Comparison of ENCODE assay signal across 9 cellular contexts in genomic region chr14:22994762-22995275, GRCh38. TPM values are rescaled to one million over a fixed set of nuclear protein-coding genes. Genes with fewer than 3 reads are reported as not detected.
DNase-seq lines count a peak whose midpoint lies in the region; ATAC-seq, FAIRE-seq and TF ChIP-seq lines count a peak whose summit lies in the region.
"Had no signal": no experiment of that assay in that cellular context is flagged by ENCODE, and none has a peak within 500 bp of the region (broad histone marks: within the 10 kb centered on the region; RNA-seq: fewer than 3 reads in every experiment).

No MANE protein-coding gene starts in this region.

- no peak overlapping the region for H3K4me2 ChIP-seq in H9 (ENCODE audit: insufficient read depth, insufficient read length, low read length)

- no peaks in the 10 kb centered on the region for H3K79me2 ChIP-seq in H9 (ENCODE audit: insufficient read depth, low read length)

- FAIRE-seq in small intestine (lab: Jason Lieb, UNC) = no peak

- peaks cover 7 to 8% of the 10 kb centered on the region in 2 experiments for H3K4me1 Mint-ChIP-seq in H9

- H3K4me3 ChIP-seq in SJCRH30 (no peak overlapping the region), small intestine (ENCODE audit: low read depth in 1 of 2, low read length in 2 of 2) (no peak overlapping the region)

- H2BK120ac ChIP-seq in H9 (ENCODE audit: low read depth, low read length, poor library complexity, severe bottlenecking) = no peak overlapping the region

- no peak overlapping the region for H2AK5ac ChIP-seq in H9 (ENCODE audit: insufficient read length, low read length)

- no peak overlapping the region for H2BK5ac ChIP-seq in H9 (ENCODE audit: insufficient read length, low read length)

- DNase-seq in AML-193 (lab: John Stamatoyannopoulos, UW) (peak; percentile 8 to 20), H9 (peak; percentile 52), SJCRH30 (peak; percentile 52 to 75), dermis blood vessel endothelial cell (peak; percentile 69), midbrain (lab: John Stamatoyannopoulos, UW) (peak; percentile 27), COLO668 (lab: John Stamatoyannopoulos, UW; ENCODE audit: unreplicated experiment) (no peak), small intestine (no peak)

- H2BK12ac ChIP-seq in H9 (ENCODE audit: insufficient read length, low read depth, low read length) = no peak overlapping the region

- H3K36me3 Mint-ChIP-seq in H9 (ENCODE audit: insufficient read depth in 1 of 3, low read depth in 3 of 3) = peaks cover 0 to 3% (median 0%) of the 10 kb centered on the region in 3 experiments; a peak in 1 of 7 replicates

- peak; percentile 68 for TF ChIP-seq CTCF in H9 (conservative IDR thresholded peaks at IDR 0.05)

- H3K23ac ChIP-seq in H9 (ENCODE audit: insufficient read length, low read depth, low read length) = no peak overlapping the region

- H4K20me1 ChIP-seq in H9 (ENCODE audit: control insufficient read depth, insufficient read depth, insufficient read length) = no peaks in the 10 kb centered on the region

- H2AFZ ChIP-seq in H9 (ENCODE audit: low read length) = peak overlapping the region; percentile 51

- no CpG with 5 or more reads among the region's 4 CpGs for WGBS in H9 (ENCODE audit: extremely low coverage, insufficient read length, low lambda C conversion rate)
- WGBS in small intestine, 3 donors = 16 to 23% (median 23%) methylated on average over 4 of the region's 4 CpGs

- no peaks in the 10 kb centered on the region for H3K36me3 ChIP-seq in SJCRH30
- H3K36me3 ChIP-seq in small intestine (ENCODE audit: control insufficient read depth in 2 of 2, insufficient read depth in 2 of 2, low read length in 2 of 2) = no peaks in the 10 kb centered on the region

- H3K9me3 ChIP-seq in H9 (ENCODE audit: control insufficient read depth, low read depth, low read length) = no peaks in the 10 kb centered on the region
- H3K9me3 ChIP-seq in SJCRH30 (replicated peaks) = no peaks in the 10 kb centered on the region
- H3K9me3 ChIP-seq in small intestine (ENCODE audit: control insufficient read depth, low read depth) = no peaks in the 10 kb centered on the region

- ATAC-seq in HG02759 (IDR thresholded peaks at IDR 0.05; ENCODE audit: unreplicated experiment) = no peak

- peak overlapping the region in 2 of 3 experiments; percentile 93; a peak in 5 of 7 replicates for H3K27ac Mint-ChIP-seq in H9
- H3K27ac Mint-ChIP-seq: dendritic cell treated with granulocyte-macrophage colony-stimulating factor and Interleukin-4, amounts not matched to agents 40 ng/mL and 50 ng/mL, for 4 days had no signal

- no peak overlapping the region for H3K56ac ChIP-seq in H9 (ENCODE audit: insufficient read length, low read depth, low read length)

- no peak overlapping the region for H3K27ac ChIP-seq in H9 (ENCODE audit: insufficient read length, low read depth, low read length)
- H3K27ac ChIP-seq in SJCRH30 = no peak overlapping the region
- no peak overlapping the region for H3K27ac ChIP-seq in small intestine (ENCODE audit: low read depth in 1 of 2, low read length in 1 of 2)

- no peak overlapping the region for H4K5ac ChIP-seq in H9 (ENCODE audit: insufficient read length, low read depth, low read length)

- no peak overlapping the region for H2BK20ac ChIP-seq in H9 (ENCODE audit: low read depth, low read length, poor library complexity, severe bottlenecking)

- no peak overlapping the region for H3T11ph ChIP-seq in H9 (ENCODE audit: low read length)

- H3K27me3 ChIP-seq in H9 (ENCODE audit: insufficient read depth, low read length) (no peaks in the 10 kb centered on the region), SJCRH30 (no peaks in the 10 kb centered on the region), small intestine (ENCODE audit: control insufficient read depth in 2 of 2, insufficient read depth in 2 of 2, low read length in 2 of 2) (no peaks in the 10 kb centered on the region)

- H3K14ac ChIP-seq in H9 (ENCODE audit: insufficient read depth, low read length) = no peak overlapping the region

- no peak overlapping the region for H3K9ac ChIP-seq in H9 (ENCODE audit: extremely low read depth, insufficient read length, low read length)

- H3K18ac ChIP-seq in H9 (ENCODE audit: insufficient read length, low read depth, low read length) = no peak overlapping the region

- H3K4ac ChIP-seq in H9 (ENCODE audit: low read depth, low read length) = no peak overlapping the region

- H3K27me3 Mint-ChIP-seq in H9 (ENCODE audit: low read depth) = no peaks in the 10 kb centered on the region
- H3K27me3 Mint-ChIP-seq: dendritic cell treated with granulocyte-macrophage colony-stimulating factor and Interleukin-4, amounts not matched to agents 40 ng/mL and 50 ng/mL, for 4 days had no signal

- no peaks in the 10 kb centered on the region for H3K9me3 Mint-ChIP-seq in H9
- H3K9me3 Mint-ChIP-seq: dendritic cell treated with granulocyte-macrophage colony-stimulating factor and Interleukin-4, amounts not matched to agents 40 ng/mL and 50 ng/mL, for 4 days had no signal

- H4K8ac ChIP-seq in H9 (replicated peaks; ENCODE audit: insufficient read length, low read depth, low read length) = no peak overlapping the region

- H4K91ac ChIP-seq in H9 (ENCODE audit: insufficient read length, low read depth, low read length) = no peak overlapping the region

- H2BK15ac ChIP-seq in H9 (ENCODE audit: low read depth, low read length) = no peak overlapping the region

- peaks cover 5% of the 10 kb centered on the region; the same call in 1 of the 2 replicates for H3K4me1 ChIP-seq in H9 (ENCODE audit: insufficient read depth, low read length)
- H3K4me1 ChIP-seq in SJCRH30 = peaks cover 31% of the 10 kb centered on the region
- H3K4me1 ChIP-seq in small intestine (ENCODE audit: control insufficient read depth in 2 of 2, insufficient read depth in 1 of 2, low read depth in 1 of 2, low read length in 1 of 2) = no peaks in the 10 kb centered on the region

- no peak overlapping the region for H3K4me3 Mint-ChIP-seq in H9
- H3K4me3 Mint-ChIP-seq: dendritic cell treated with granulocyte-macrophage colony-stimulating factor and Interleukin-4, amounts not matched to agents 40 ng/mL and 50 ng/mL, for 4 days had no signal

- no peaks in the 10 kb centered on the region for H3K79me1 ChIP-seq in H9 (ENCODE audit: insufficient read depth, low read depth, low read length, poor library complexity, severe bottlenecking)

- H3K23me2 ChIP-seq in H9 (ENCODE audit: insufficient read length, low read depth, low read length, poor library complexity, severe bottlenecking) = no peaks in the 10 kb centered on the region

RNA-seq across cellular contexts. Expression of gene AJUBA, which starts 12.5 kb away (rescaled TPM):
- total RNA-seq in H9 (2021) (44.3 and 44.9 TPM in 2 replicates), dermis blood vessel endothelial cell (49.3 and 80.8 TPM in 2 replicates)
- total RNA-seq in SJCRH30 (2014; rRNA removed; shearing (Covaris generic)) = 41.1 and 47.3 TPM in 2 replicates
- 10 to 100 TPM in 1 of 3 donors, 1 to 10 TPM in 1, under 1 TPM in 1; 0.45 to 15.1 (median 1.9) TPM for polyA plus RNA-seq in small intestine

RNA-seq across cellular contexts. Expression of gene C14orf93, which starts 15.1 kb away (rescaled TPM):
- total RNA-seq in H9 (2021) (6.9 and 8.2 TPM in 2 replicates), dermis blood vessel endothelial cell (6.8 and 10.6 TPM in 2 replicates)
- total RNA-seq in SJCRH30 (2014; rRNA removed; shearing (Covaris generic)) = 11.9 and 13.5 TPM in 2 replicates
- 1 to 10 TPM; 4.9 to 9.2 (median 6.5) TPM for polyA plus RNA-seq in small intestine

RNA-seq across cellular contexts. Expression of gene HAUS4, which starts 37.9 kb away (rescaled TPM):
- total RNA-seq in H9 (2021) = 62.7 and 66.3 TPM in 2 replicates
- 42.9 and 44.5 TPM in 2 replicates for total RNA-seq in SJCRH30 (2014; rRNA removed; shearing (Covaris generic))
- 39.8 and 46.3 TPM in 2 replicates for total RNA-seq in dermis blood vessel endothelial cell
- 10 to 100 TPM; 34.0 to 53.2 (median 49.5) TPM for polyA plus RNA-seq in small intestine

RNA-seq across cellular contexts. Expression of gene PSMB5, which starts 39.9 kb away (rescaled TPM):
- 252 and 253 TPM in 2 replicates for total RNA-seq in H9 (2021)
- total RNA-seq in SJCRH30 (2014; rRNA removed; shearing (Covaris generic)) = 224 and 242 TPM in 2 replicates
- 271 and 319 TPM in 2 replicates for total RNA-seq in dermis blood vessel endothelial cell
- polyA plus RNA-seq in small intestine = 100 to 1,000 TPM in 1 of 3 donors, 10 to 100 TPM in 2; 84.0 to 166 (median 87.7) TPM

RNA-seq across cellular contexts. Expression of gene PSMB11, which starts 47.2 kb away (rescaled TPM):
- not detected in 2 replicates for total RNA-seq in H9 (2021)
- total RNA-seq in SJCRH30 (2014; rRNA removed; shearing (Covaris generic)) = not detected in 2 replicates
- total RNA-seq in dermis blood vessel endothelial cell = not detected in 2 replicates
- not detected for polyA plus RNA-seq in small intestine

Comparison
In these comparisons a context has a peak if more than half of its experiments do, and no peak if none do; other contexts are left out.
1. DNase-seq: peak in AML-193 (2 of 2), H9 (single experiment), SJCRH30 (2 of 2), dermis blood vessel endothelial cell (single experiment) and midbrain (single experiment); none in COLO668 (single experiment) and small intestine (single experiment).